In genomic region chr10:89413398-89413912, GRCh38 we compare ENCODE assay signal across 10 cellular contexts. TPM values are rescaled to one million over a fixed set of nuclear protein-coding genes. Genes with fewer than 3 reads are reported as not detected.
DNase-seq lines count a peak whose midpoint lies in the region; ATAC-seq and TF ChIP-seq lines count a peak whose summit lies in the region.
"Had no signal": no experiment of that assay in that cellular context is flagged by ENCODE, and none has a peak within 500 bp of the region (broad histone marks: within the 10 kb centered on the region; RNA-seq: fewer than 3 reads in every experiment).

No MANE protein-coding gene starts in this region.

- no peaks in the 10 kb centered on the region for H3K27me3 ChIP-seq in BE2C
- H3K27me3 ChIP-seq in MM.1S (replicated peaks; ENCODE audit: insufficient read depth, low read length) = no peaks in the 10 kb centered on the region
- H3K27me3 ChIP-seq in neural progenitor cell = peaks cover 23% of the 10 kb centered on the region

- no peaks in the 10 kb centered on the region for H3K4me1 ChIP-seq in BE2C
- peaks cover 4% of the 10 kb centered on the region; the same call in 1 of the 2 replicates for H3K4me1 ChIP-seq in MM.1S (ENCODE audit: low read length)
- H3K4me1 ChIP-seq in neural progenitor cell = peaks cover 4% of the 10 kb centered on the region

- H3K27ac ChIP-seq in MM.1S (ENCODE audit: low read length) (no peak overlapping the region), coronary artery (peak overlapping the region in 1 of 2 donors; percentile 92), neural progenitor cell (no peak overlapping the region)

- H3K4me1 Mint-ChIP-seq in neural progenitor cell = peaks cover 12% of the 10 kb centered on the region

- H3K36me3 ChIP-seq in BE2C (peaks cover 11% of the 10 kb centered on the region; the same call in 1 of the 2 replicates), MM.1S (replicated peaks; ENCODE audit: insufficient read depth, low read length) (no peaks in the 10 kb centered on the region), neural progenitor cell (no peaks in the 10 kb centered on the region)

- H3K79me2 ChIP-seq in MM.1S (ENCODE audit: low read length) (peaks cover 30% of the 10 kb centered on the region), neural progenitor cell (ENCODE audit: low read depth) (no peaks in the 10 kb centered on the region)

- H4K20me1 ChIP-seq in MM.1S (ENCODE audit: insufficient read depth, low read length) (no peaks in the 10 kb centered on the region), neural progenitor cell (ENCODE audit: low read depth) (no peaks in the 10 kb centered on the region)

- H3K4me3 Mint-ChIP-seq in neural progenitor cell = peak overlapping the region; percentile 98

- H3K9ac ChIP-seq in MM.1S (ENCODE audit: low read length) (no peak overlapping the region), neural progenitor cell (no peak overlapping the region)

- DNase-seq in BE2C = no peak
- DNase-seq in MM.1S = no peak
- no peak for DNase-seq in coronary artery (ENCODE audit: low spot score)
- no peak for DNase-seq in neural progenitor cell (ENCODE audit: low spot score)
- DNase-seq in midbrain (lab: John Stamatoyannopoulos, UW) = no peak
- no peak for DNase-seq in HCEC 1CT
- DNase-seq in COLO829 (ENCODE audit: low spot score) = no peak
- DNase-seq: NK-92 treated with Interleukin-12 subunit alpha and Interleukin-12 subunit beta, amount 100 ng/mL, for 24 hours had no signal

- H3K9me2 ChIP-seq in MM.1S (replicated peaks; ENCODE audit: insufficient read depth, low read length) = no peaks in the 10 kb centered on the region

- peaks cover 7% of the 10 kb centered on the region for H3K9me3 Mint-ChIP-seq in neural progenitor cell

- H3K27ac Mint-ChIP-seq in neural progenitor cell = peak overlapping the region; percentile 99

- H3K9me3 ChIP-seq in BE2C (no peaks in the 10 kb centered on the region), MM.1S (replicated peaks; ENCODE audit: insufficient read depth, low read length) (no peaks in the 10 kb centered on the region), neural progenitor cell (ENCODE audit: low read depth) (no peaks in the 10 kb centered on the region)

- no peaks in the 10 kb centered on the region for H3K27me3 Mint-ChIP-seq in neural progenitor cell (ENCODE audit: insufficient read depth, low read depth)

- TF ChIP-seq CTCF in BE2C (IDR thresholded peaks at IDR 0.05; ENCODE audit: low read depth, low read length) = no peak
- no peak for TF ChIP-seq CTCF in MM.1S (IDR thresholded peaks at IDR 0.05; ENCODE audit: low read length)
- no peak for TF ChIP-seq CTCF in coronary artery (IDR thresholded peaks at IDR 0.05)
- TF ChIP-seq CTCF in neural progenitor cell (IDR thresholded peaks at IDR 0.05) = no peak

- peaks cover 19% of the 10 kb centered on the region for H3K36me3 Mint-ChIP-seq in neural progenitor cell

- H3F3A ChIP-seq in MM.1S (ENCODE audit: insufficient read depth, low read length) = peaks cover 8% of the 10 kb centered on the region
- H3F3A ChIP-seq in neural progenitor cell (ENCODE audit: low read depth) = peaks cover 14% of the 10 kb centered on the region

- ATAC-seq in HG02610 (IDR thresholded peaks at IDR 0.05; ENCODE audit: unreplicated experiment) = no peak

- peak overlapping the region; percentile 75 for H3K4me3 ChIP-seq in BE2C (ENCODE audit: low read depth, low read length)
- peak overlapping the region; percentile 92 for H3K4me3 ChIP-seq in MM.1S (ENCODE audit: low read length)
- H3K4me3 ChIP-seq in coronary artery = peak overlapping the region; percentile 85
- H3K4me3 ChIP-seq in neural progenitor cell = no peak overlapping the region

- H3K4me2 ChIP-seq in MM.1S (ENCODE audit: low read depth, low read length) (peak overlapping the region; percentile 67), neural progenitor cell (peak overlapping the region; percentile 87)

- H2AFZ ChIP-seq in MM.1S (ENCODE audit: low read length) (no peak overlapping the region), neural progenitor cell (replicated peaks) (no peak overlapping the region)

RNA-seq across cellular contexts. Expression of gene IFIT5, which starts 0.9 kb away (rescaled TPM):
- polyA plus RNA-seq in BE2C (2012; ENCODE audit: insufficient read depth, insufficient read length, low read depth) = 11.6 TPM
- total RNA-seq in neural progenitor cell (ENCODE audit: low replicate concordance) = 5.6 and 7.0 TPM in 2 replicates

RNA-seq across cellular contexts. Expression of gene IFIT1, which starts 21.0 kb away (rescaled TPM):
- polyA plus RNA-seq in BE2C (2012; ENCODE audit: insufficient read depth, insufficient read length, low read depth) = 1.1 TPM
- total RNA-seq in neural progenitor cell (ENCODE audit: low replicate concordance) = 12.4 and 13.2 TPM in 2 replicates

RNA-seq across cellular contexts. Expression of gene IFIT1B, which starts 35.6 kb away (rescaled TPM):
- not detected for polyA plus RNA-seq in BE2C (2012; ENCODE audit: insufficient read depth, insufficient read length, low read depth)
- total RNA-seq in neural progenitor cell (ENCODE audit: low replicate concordance) = not detected in 2 replicates
- total RNA-seq: omental fat pad had no signal
